Comparison of ENCODE assay signal across 10 cellular contexts in the genomic region with DNA sequence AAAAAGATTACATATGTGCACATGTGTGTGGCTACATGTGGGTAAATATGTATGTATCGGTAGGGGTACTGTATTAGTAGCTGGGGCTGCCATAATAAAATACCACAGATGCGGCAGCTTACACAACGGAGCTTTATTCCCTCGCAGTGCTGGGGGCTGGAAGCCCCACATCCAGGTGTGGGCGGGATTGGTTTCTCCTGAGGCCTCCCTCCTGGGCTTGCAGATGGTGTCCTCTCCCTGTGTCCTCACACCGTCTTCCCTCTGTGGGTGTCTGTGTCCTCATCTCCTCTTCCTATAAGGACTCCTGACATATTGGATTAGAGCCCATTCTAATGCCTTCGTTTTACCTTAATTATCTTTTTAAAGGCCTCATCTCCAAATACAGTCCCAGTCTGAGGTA.
DNase-seq lines count a peak whose midpoint lies in the region; ATAC-seq and TF ChIP-seq lines count a peak whose summit lies in the region.
"Had no signal": no experiment of that assay in that cellular context is flagged by ENCODE, and none has a peak within 500 bp of the region (broad histone marks: within the 10 kb centered on the region; RNA-seq: fewer than 3 reads in every experiment).

No MANE protein-coding gene starts in this region.

- POLR2A ChIA-PET in MCF 10A (lab: Yijun Ruan, JAX) = interaction anchor here (0.6 to 3.4 kb wide), 10 partner anchors 9 to 365 kb away, joined by 3 to 22 read pairs (median 4); no protein-coding TSS in a partner anchor

- H3K4me2 ChIP-seq in mammary epithelial cell (ENCODE audit: insufficient read depth, low read depth, low read length) = no peak overlapping the region

- H3K27me3 Mint-ChIP-seq in MCF 10A (ENCODE audit: insufficient read depth, unreplicated experiment) = no peaks in the 10 kb centered on the region
- H3K27me3 Mint-ChIP-seq in activated T-helper 17 cell treated with anti-CD3 and anti-CD28 coated beads, Interleukin-2, amount 50 U/mL, for 72 hours = peaks cover 13% of the 10 kb centered on the region

- in situ Hi-C loops in mammary epithelial cell (cut with MboI; ENCODE audit: low sequenced_read_pairs in 2 of 2) = loop anchor here in 1 of 2 donors (25.0 kb wide), 1 partner anchor 926 kb away; no protein-coding TSS in a partner anchor

- no peak for TF ChIP-seq CTCF in MCF 10A (IDR thresholded peaks at IDR 0.05; ENCODE audit: unreplicated experiment)
- TF ChIP-seq CTCF in mammary epithelial cell (conservative IDR thresholded peaks at IDR 0.05 in 1 of 2, IDR thresholded peaks at IDR 0.05 in 1 of 2; ENCODE audit: extremely low read depth in 1 of 2, insufficient read depth in 1 of 2, low read depth in 1 of 2, low read length in 2 of 2) = no peak
- TF ChIP-seq CTCF in WERI-Rb-1 (IDR thresholded peaks at IDR 0.05; ENCODE audit: low read depth, low read length) = no peak
- no peak for TF ChIP-seq CTCF in right lobe of liver (IDR thresholded peaks at IDR 0.05)
- TF ChIP-seq CTCF in upper lobe of left lung (IDR thresholded peaks at IDR 0.05) = no peak
- no peak for TF ChIP-seq CTCF in omental fat pad (IDR thresholded peaks at IDR 0.05)

- WGBS in mammary epithelial cell (ENCODE audit: low coverage, missing lambda C conversion rate) = 79% methylated on average over 7 of the region's 7 CpGs
- WGBS in right lobe of liver (ENCODE audit: insufficient coverage, low coverage, low lambda C conversion rate, missing lambda C conversion rate) = 83% methylated on average over 6 of the region's 7 CpGs
- WGBS in upper lobe of left lung, 2 donors = 87 to 91% methylated on average over 7 of the region's 7 CpGs

- no peak overlapping the region for H3K4me3 Mint-ChIP-seq in MCF 10A (ENCODE audit: unreplicated experiment)
- H3K4me3 Mint-ChIP-seq in activated T-helper 17 cell treated with anti-CD3 and anti-CD28 coated beads, Interleukin-2, amount 50 U/mL, for 72 hours = no peak overlapping the region

- H3K9me3 Mint-ChIP-seq in MCF 10A (ENCODE audit: unreplicated experiment) = no peaks in the 10 kb centered on the region
- no peaks in the 10 kb centered on the region for H3K9me3 Mint-ChIP-seq in activated T-helper 17 cell treated with anti-CD3 and anti-CD28 coated beads, Interleukin-2, amount 50 U/mL, for 72 hours

- ATAC-seq in right lobe of liver = no peak
- ATAC-seq in upper lobe of left lung (ENCODE audit: low FRiP score in 2 of 2) = no peak
- no peak for ATAC-seq in omental fat pad (ENCODE audit: low FRiP score)
- no peak for ATAC-seq in activated T-helper 17 cell treated with anti-CD3 and anti-CD28 coated beads, Interleukin-2, amount 50 U/mL, for 72 hours (replicated peaks)

- no peak overlapping the region for H2AFZ ChIP-seq in mammary epithelial cell (ENCODE audit: low read depth, low read length)

- dilution Hi-C loops in mammary epithelial cell (cut with HindIII; ENCODE audit: low sequenced_read_pairs) = no loop called here

- no peaks in the 10 kb centered on the region for H3K36me3 Mint-ChIP-seq in MCF 10A (ENCODE audit: insufficient read depth, unreplicated experiment)
- H3K36me3 Mint-ChIP-seq in activated T-helper 17 cell treated with anti-CD3 and anti-CD28 coated beads, Interleukin-2, amount 50 U/mL, for 72 hours (ENCODE audit: low read depth) = no peaks in the 10 kb centered on the region

- CTCF ChIA-PET in MCF 10A (lab: Yijun Ruan, JAX) = interaction anchor here (0.6 to 1.6 kb wide), 3 partner anchors 9 to 40 kb away, joined by 4 to 5 read pairs (median 4); no protein-coding TSS in a partner anchor
- CTCF ChIA-PET in mammary epithelial cell (lab: Charles Lee; ENCODE audit: low non-redundant PET) = interaction anchor here (1.0 kb wide), 1 partner anchor 10 kb away, joined by 5 read pairs; no protein-coding TSS in a partner anchor

- H3K79me2 ChIP-seq in mammary epithelial cell (ENCODE audit: insufficient read depth, low read length) = no peaks in the 10 kb centered on the region

- H3K27ac Mint-ChIP-seq in MCF 10A (ENCODE audit: low read depth, unreplicated experiment) = peak overlapping the region; percentile 76
- H3K27ac Mint-ChIP-seq in activated T-helper 17 cell treated with anti-CD3 and anti-CD28 coated beads, Interleukin-2, amount 50 U/mL, for 72 hours = no peak overlapping the region

- H3K36me3 ChIP-seq in mammary epithelial cell (ENCODE audit: insufficient read depth, low read length) (no peaks in the 10 kb centered on the region), WERI-Rb-1 (no peaks in the 10 kb centered on the region), right lobe of liver (no peaks in the 10 kb centered on the region), upper lobe of left lung (no peaks in the 10 kb centered on the region)
- H3K36me3 ChIP-seq: ovary had no signal

- H3K4me1 ChIP-seq in mammary epithelial cell (ENCODE audit: insufficient read depth, low read length) = peaks cover 44% of the 10 kb centered on the region
- H3K4me1 ChIP-seq in right lobe of liver = peaks cover 0 to 67% (median 16%) of the 10 kb centered on the region in 4 donors
- peaks cover 36 to 57% (median 51%) of the 10 kb centered on the region in 4 donors for H3K4me1 ChIP-seq in upper lobe of left lung

- intact Hi-C loops in MCF 10A (cut with micrococcal nuclease) = loop anchor here (2.0 kb wide), 1 partner anchor 15 kb away; no protein-coding TSS in a partner anchor
- intact Hi-C loops in mammary epithelial cell (cut with micrococcal nuclease) = no loop called here
- intact Hi-C loops in right lobe of liver (cut with DNase I) = no loop called here

- H3K4me3 ChIP-seq in mammary epithelial cell (replicated peaks in 1 of 3; ENCODE audit: insufficient read depth in 1 of 3, low read depth in 2 of 3, low read length in 3 of 3) = no peak overlapping the region
- peak overlapping the region; percentile 53 for H3K4me3 ChIP-seq in WERI-Rb-1 (ENCODE audit: low read depth, low read length)
- H3K4me3 ChIP-seq in right lobe of liver = peak overlapping the region; percentile 15 to 53 (median 41)
- H3K4me3 ChIP-seq in upper lobe of left lung = no peak overlapping the region
- H3K4me3 ChIP-seq: ovary had no signal

- peaks cover 44% of the 10 kb centered on the region for H3K4me1 Mint-ChIP-seq in MCF 10A (ENCODE audit: insufficient read depth, unreplicated experiment)
- peaks cover 10% of the 10 kb centered on the region for H3K4me1 Mint-ChIP-seq in activated T-helper 17 cell treated with anti-CD3 and anti-CD28 coated beads, Interleukin-2, amount 50 U/mL, for 72 hours

- DNase-seq in MCF 10A (ENCODE audit: unreplicated experiment) = no peak
- DNase-seq in mammary epithelial cell = no peak
- peak; percentile 91 for DNase-seq in WERI-Rb-1
- DNase-seq in right lobe of liver = peak in 1 of 3 donors; percentile 39
- no peak for DNase-seq in upper lobe of left lung
- DNase-seq in germinal center (ENCODE audit: low spot score) = no peak
- DNase-seq in omental fat pad (ENCODE audit: low spot score) = no peak
- DNase-seq: DMS 273 treated with DMSO at 0.1 percent for 48 hours had no signal

- BruUV-seq in MCF 10A (replicated peaks; lab: Mats Ljungman, UMichigan) = TSS peak; percentile 84
- BruUV-seq in mammary epithelial cell (replicated peaks; lab: Mats Ljungman, UMichigan) = no TSS peak

- H3K9me3 ChIP-seq in mammary epithelial cell (replicated peaks; ENCODE audit: insufficient read depth, low read length) (peaks cover under 1% of the 10 kb centered on the region), WERI-Rb-1 (ENCODE audit: severe bottlenecking) (peaks cover 6% of the 10 kb centered on the region), right lobe of liver (no peaks in the 10 kb centered on the region), upper lobe of left lung (no peaks in the 10 kb centered on the region)
- H3K9me3 ChIP-seq: ovary had no signal

- H3K27ac ChIP-seq in mammary epithelial cell (ENCODE audit: insufficient read depth, low read depth, low read length) = no peak overlapping the region
- peak overlapping the region; percentile 71 for H3K27ac ChIP-seq in WERI-Rb-1
- H3K27ac ChIP-seq in right lobe of liver = peak overlapping the region; percentile 38 to 72 (median 56)
- peak overlapping the region; percentile 59 to 88 (median 79) for H3K27ac ChIP-seq in upper lobe of left lung

- no peak for TF ChIP-seq EP300 in upper lobe of left lung (IDR thresholded peaks at IDR 0.05)

- no peak overlapping the region for H3K9ac ChIP-seq in mammary epithelial cell (ENCODE audit: insufficient read depth, low read length)

- H3K27me3 ChIP-seq in mammary epithelial cell (ENCODE audit: insufficient read depth, low read length) = peaks cover 3% of the 10 kb centered on the region
- H3K27me3 ChIP-seq in WERI-Rb-1 (ENCODE audit: insufficient read depth, low read depth, severe bottlenecking) = no peaks in the 10 kb centered on the region
- H3K27me3 ChIP-seq in right lobe of liver = no peaks in the 10 kb centered on the region
- no peaks in the 10 kb centered on the region for H3K27me3 ChIP-seq in upper lobe of left lung
- H3K27me3 ChIP-seq: ovary had no signal

- H4K20me1 ChIP-seq in mammary epithelial cell (ENCODE audit: insufficient read depth, low read length) = no peaks in the 10 kb centered on the region

- no peak for TF ChIP-seq POLR2A in right lobe of liver (IDR thresholded peaks at IDR 0.05)
- TF ChIP-seq POLR2A in upper lobe of left lung (IDR thresholded peaks at IDR 0.05) = no peak

Comparison
In these comparisons a context has a peak if more than half of its experiments do, and no peak if none do; other contexts are left out.
1. H3K4me3 ChIP-seq: peak in WERI-Rb-1 (single experiment) and right lobe of liver (3 of 3); none in mammary epithelial cell (0 of 3) and upper lobe of left lung (0 of 4).